ENCODE assay signal across 29 cellular contexts in the genomic region with DNA sequence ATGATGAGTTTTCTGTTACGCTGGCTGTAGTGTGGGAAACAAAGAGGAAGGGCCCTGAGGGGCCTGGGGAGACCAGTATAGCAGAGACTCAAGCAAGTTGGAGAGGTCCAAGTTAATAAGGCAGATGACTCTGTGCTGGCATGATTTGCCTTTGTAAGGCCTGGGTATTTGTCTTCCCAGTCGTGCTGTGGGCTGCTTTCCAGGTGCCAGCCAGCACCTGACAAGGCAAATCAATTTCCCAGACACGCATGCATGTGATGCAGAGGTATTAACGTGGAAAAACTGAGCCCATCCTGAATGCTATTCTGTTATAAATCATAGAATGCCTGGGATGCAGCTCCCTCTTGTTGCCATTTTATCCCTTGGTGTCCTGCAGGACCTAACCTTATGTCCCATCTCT.
"Had no signal": no experiment of that assay in that cellular context is flagged by ENCODE, and none has a peak within 500 bp of the region (broad histone marks: within the 10 kb centered on the region; RNA-seq: fewer than 3 reads in every experiment).

No MANE protein-coding gene starts in this region.

- DNase-seq: colonic mucosa; effector CD8-positive, alpha-beta T cell; endodermal cell; foreskin keratinocyte; glutamatergic neuron; heart right ventricle; hippocampal formation; left cardiac atrium; left lung; mesenchymal stem cell; mucosa of descending colon; naive thymus-derived CD4-positive, alpha-beta T cell; occipital lobe; ovary; right lobe of liver; small intestine; stimulated activated CD4-positive, alpha-beta T cell treated with anti-CD3 and anti-CD28 coated beads, Interleukin-15, amount 100 ng/mL, for 24 hours; stimulated activated CD4-positive, alpha-beta T cell treated with anti-CD3 and anti-CD28 coated beads, Interleukin-2, amount 100 ng/mL, for 48 hours; stimulated activated naive CD4-positive, alpha-beta T cell; stimulated activated naive CD8-positive, alpha-beta T cell treated with anti-CD3 and anti-CD28 coated beads, Interleukin-15, amount 100 ng/mL, for 72 hours; transverse colon; upper lobe of right lung; uterus had no signal

- H3K4me1 ChIP-seq: colonic mucosa, esophagus muscularis mucosa, foreskin keratinocyte, gastroesophageal sphincter, heart right ventricle, left lung, right lobe of liver, suprapubic skin, transverse colon, upper lobe of right lung, uterus had no signal

- H3K4me1 Mint-ChIP-seq: mesothelial cell of epicardium; naive thymus-derived CD4-positive, alpha-beta T cell; stimulated activated naive CD8-positive, alpha-beta T cell treated with anti-CD3 and anti-CD28 coated beads, Interleukin-15, amount 100 ng/mL, for 72 hours had no signal

- H3K36me3 Mint-ChIP-seq: mesothelial cell of epicardium had no signal

- H3K4me3 Mint-ChIP-seq: dendritic cell treated with granulocyte-macrophage colony-stimulating factor and Interleukin-4, amounts not matched to agents 40 ng/mL and 50 ng/mL, for 4 days; endodermal cell; mesothelial cell of epicardium; naive thymus-derived CD4-positive, alpha-beta T cell; stimulated activated naive CD8-positive, alpha-beta T cell treated with anti-CD3 and anti-CD28 coated beads, Interleukin-15, amount 100 ng/mL, for 72 hours had no signal

- H3K27me3 ChIP-seq: colonic mucosa, esophagus muscularis mucosa, foreskin keratinocyte, gastroesophageal sphincter, heart right ventricle, left lung, ovary, right lobe of liver, suprapubic skin, transverse colon, upper lobe of right lung, uterus had no signal

- ATAC-seq: foreskin keratinocyte; gastroesophageal sphincter; heart right ventricle; left cardiac atrium; left lung; mucosa of descending colon; naive thymus-derived CD4-positive, alpha-beta T cell; right lobe of liver; stimulated activated naive CD8-positive, alpha-beta T cell treated with anti-CD3 and anti-CD28 coated beads, Interleukin-15, amount 100 ng/mL, for 72 hours; upper lobe of right lung had no signal

- H3K9me3 Mint-ChIP-seq: dendritic cell treated with granulocyte-macrophage colony-stimulating factor and Interleukin-4, amounts not matched to agents 40 ng/mL and 50 ng/mL, for 4 days had no signal

- H3K4me3 ChIP-seq: colonic mucosa, esophagus muscularis mucosa, gastroesophageal sphincter, heart right ventricle, left lung, mucosa of descending colon, ovary, right lobe of liver, suprapubic skin, transverse colon, upper lobe of right lung, uterus had no signal

- H3K27ac ChIP-seq: colonic mucosa, epithelial cell of prostate, esophagus muscularis mucosa, foreskin keratinocyte, gastroesophageal sphincter, heart right ventricle, left lung, ovary, right lobe of liver, suprapubic skin, transverse colon, upper lobe of right lung, uterus had no signal

- H3K27me3 Mint-ChIP-seq: dendritic cell treated with granulocyte-macrophage colony-stimulating factor and Interleukin-4, amounts not matched to agents 40 ng/mL and 50 ng/mL, for 4 days; stimulated activated naive CD8-positive, alpha-beta T cell treated with anti-CD3 and anti-CD28 coated beads, Interleukin-15, amount 100 ng/mL, for 72 hours had no signal

- H3K36me3 ChIP-seq: colonic mucosa, gastroesophageal sphincter, heart right ventricle, left lung, ovary, right lobe of liver, suprapubic skin, transverse colon, upper lobe of right lung, uterus had no signal

- H3K27ac Mint-ChIP-seq: dendritic cell treated with granulocyte-macrophage colony-stimulating factor and Interleukin-4, amounts not matched to agents 40 ng/mL and 50 ng/mL, for 4 days; endodermal cell; mesothelial cell of epicardium; stimulated activated naive CD8-positive, alpha-beta T cell treated with anti-CD3 and anti-CD28 coated beads, Interleukin-15, amount 100 ng/mL, for 72 hours had no signal
